In the genomic region with DNA sequence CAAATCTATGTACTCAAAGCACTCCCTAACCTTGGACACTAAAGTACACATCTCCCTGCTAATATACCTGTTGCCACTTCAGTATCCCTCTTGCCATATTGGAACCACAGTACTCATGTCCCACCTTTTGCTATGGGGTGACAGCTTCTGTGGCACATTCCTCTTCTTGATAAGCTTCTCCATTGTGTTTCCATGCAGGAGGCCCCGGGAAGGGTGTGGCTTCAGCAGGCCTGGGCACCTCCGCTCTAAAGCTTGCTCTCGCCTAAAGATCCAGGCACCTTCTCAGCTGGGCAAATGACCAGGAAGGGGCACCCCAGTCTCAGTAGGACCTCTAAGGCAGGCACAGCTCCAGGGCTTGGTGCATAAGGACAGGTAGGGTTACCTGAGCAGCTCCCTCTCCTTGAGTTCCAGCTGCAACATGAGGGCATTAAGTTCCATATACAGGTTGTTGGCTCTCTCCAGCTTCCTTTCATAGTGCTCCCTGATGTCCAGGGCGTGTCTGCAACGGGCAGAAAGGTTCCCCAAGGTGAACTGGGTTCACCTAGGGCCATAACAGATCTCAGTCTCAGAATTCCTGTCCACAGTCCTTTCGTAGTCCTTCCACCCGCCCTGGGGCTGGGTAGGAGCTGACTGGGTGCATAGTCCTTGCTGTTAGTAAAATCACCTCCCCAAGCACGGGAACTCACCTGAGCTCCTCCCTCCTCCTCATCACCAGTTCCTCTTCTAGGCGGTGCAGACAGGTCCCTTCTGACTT, we compare ENCODE assay signal across 13 cellular contexts. TPM values are rescaled to one million over a fixed set of nuclear protein-coding genes. Genes with fewer than 3 reads are reported as not detected.
DNase-seq lines count a peak whose midpoint lies in the region; ATAC-seq, FAIRE-seq and TF ChIP-seq lines count a peak whose summit lies in the region.
"Had no signal": no experiment of that assay in that cellular context is flagged by ENCODE, and none has a peak within 500 bp of the region (broad histone marks: within the 10 kb centered on the region; RNA-seq: fewer than 3 reads in every experiment).

No MANE protein-coding gene starts in this region.

- no TSS peak for BruUV-seq in GM12878 (replicated peaks; lab: Mats Ljungman, UMichigan)

- H4K91ac ChIP-seq in H9 (ENCODE audit: insufficient read length, low read depth, low read length): no peak overlapping the region

- H2AK5ac ChIP-seq in H9 (ENCODE audit: insufficient read length, low read length): no peak overlapping the region

- CTCF ChIA-PET in CD4-positive, alpha-beta memory T cell (lab: Charles Lee; ENCODE audit: partially characterized antibody): interaction anchor here (1.0 to 1.6 kb wide), 2 partner anchors 18 to 138 kb away, joined by 3 to 4 read pairs; a partner anchor contains a TSS
- CTCF ChIA-PET in GM12878 (lab: Yijun Ruan, JAX): interaction anchor here (3.5 kb wide), 1 partner anchor 25 kb away, joined by 13 read pairs; no protein-coding TSS in a partner anchor

- H3K9me3 Mint-ChIP-seq in CD4-positive, alpha-beta memory T cell: no peaks in the 10 kb centered on the region
- no peaks in the 10 kb centered on the region for H3K9me3 Mint-ChIP-seq in H9
- no peaks in the 10 kb centered on the region for H3K9me3 Mint-ChIP-seq in T-helper 2 cell treated with Interferon-gamma antibody and Interleukin-4, amounts not matched to agents 5 μg/mL and 100 μg/mL, for 36 hours

- H2BK120ac ChIP-seq in H9 (ENCODE audit: low read depth, low read length, poor library complexity, severe bottlenecking): no peak overlapping the region

- no peak; the same call in 1 of the 2 replicates for TF ChIP-seq POLR2A in GM12878 (IDR thresholded peaks at IDR 0.05; ENCODE audit: low read depth, low read length)

- H3K27ac Mint-ChIP-seq in CD4-positive, alpha-beta memory T cell: peak overlapping the region in 6 of 7 donors; percentile 13 to 70 (median 54)
- peak overlapping the region; percentile 24 to 82 (median 49); a peak in 6 of 7 replicates for H3K27ac Mint-ChIP-seq in H9
- no peak overlapping the region for H3K27ac Mint-ChIP-seq in T-helper 2 cell treated with Interferon-gamma antibody and Interleukin-4, amounts not matched to agents 5 μg/mL and 100 μg/mL, for 36 hours

- no peak overlapping the region for H3K14ac ChIP-seq in H9 (ENCODE audit: insufficient read depth, low read length)

- H3K4me2 ChIP-seq in H9 (ENCODE audit: insufficient read depth, insufficient read length, low read length) (no peak overlapping the region), GM12878 (ENCODE audit: control insufficient read depth, insufficient read depth) (no peak overlapping the region)
- H3K4me2 ChIP-seq: smooth muscle cell had no signal

- H4K20me1 ChIP-seq in H9 (ENCODE audit: control insufficient read depth, insufficient read depth, insufficient read length) (no peaks in the 10 kb centered on the region), GM12878 (ENCODE audit: control insufficient read depth, insufficient read depth) (no peaks in the 10 kb centered on the region)

- no peak for TF ChIP-seq EP300 in GM12878 (IDR thresholded peaks at IDR 0.05; ENCODE audit: borderline replicate concordance in 1 of 2, control insufficient read depth in 1 of 2, low read depth in 2 of 2, low read length in 2 of 2)

- H3K27me3 ChIP-seq in CD4-positive, alpha-beta memory T cell (ENCODE audit: insufficient read depth, low read length): no peaks in the 10 kb centered on the region
- H3K27me3 ChIP-seq in H9 (ENCODE audit: insufficient read depth, low read length): no peaks in the 10 kb centered on the region
- no peaks in the 10 kb centered on the region for H3K27me3 ChIP-seq in GM12878 (replicated peaks in 1 of 2; ENCODE audit: control insufficient read depth in 2 of 2, insufficient read depth in 2 of 2, low read length in 1 of 2)

- intact Hi-C loops in CD4-positive, alpha-beta memory T cell (cut with micrococcal nuclease): no loop called here
- intact Hi-C loops in GM12878 (cut with micrococcal nuclease; ENCODE audit: unreplicated experiment) (no loop called here), mucosa of descending colon (cut with DNase I, micrococcal nuclease) (no loop called here)

- no peak overlapping the region for H3K23ac ChIP-seq in H9 (ENCODE audit: insufficient read length, low read depth, low read length)

- H4K8ac ChIP-seq in H9 (replicated peaks; ENCODE audit: insufficient read length, low read depth, low read length): no peak overlapping the region

- no peaks in the 10 kb centered on the region for H3K27me3 Mint-ChIP-seq in CD4-positive, alpha-beta memory T cell
- H3K27me3 Mint-ChIP-seq in H9 (ENCODE audit: low read depth): peaks cover 1% of the 10 kb centered on the region; the same call in 1 of the 2 replicates
- H3K27me3 Mint-ChIP-seq in T-helper 2 cell treated with Interferon-gamma antibody and Interleukin-4, amounts not matched to agents 5 μg/mL and 100 μg/mL, for 36 hours (ENCODE audit: low read depth): no peaks in the 10 kb centered on the region

- no peak overlapping the region for H2BK20ac ChIP-seq in H9 (ENCODE audit: low read depth, low read length, poor library complexity, severe bottlenecking)

- no peak overlapping the region for H3K4ac ChIP-seq in H9 (ENCODE audit: low read depth, low read length)

- peaks cover 68% of the 10 kb centered on the region for H3K36me3 ChIP-seq in CD4-positive, alpha-beta memory T cell (ENCODE audit: insufficient read depth, low read length)
- peaks cover 33 to 51% of the 10 kb centered on the region in 2 experiments for H3K36me3 ChIP-seq in GM12878 (ENCODE audit: control insufficient read depth in 2 of 2, insufficient read depth in 2 of 2, low read length in 1 of 2)
- no peaks in the 10 kb centered on the region for H3K36me3 ChIP-seq in mucosa of descending colon (ENCODE audit: low read depth)

- TF ChIP-seq CTCF in H9 (conservative IDR thresholded peaks at IDR 0.05): no peak
- TF ChIP-seq CTCF in GM12878 (IDR thresholded peaks at IDR 0.05 in 2 of 3, conservative IDR thresholded peaks at IDR 0.05 in 1 of 3; ENCODE audit: control insufficient read depth in 2 of 3, extremely low read depth in 1 of 3, insufficient read depth in 1 of 3, low read depth in 3 of 3, low read length in 3 of 3): no peak
- TF ChIP-seq CTCF in mucosa of descending colon (IDR thresholded peaks at IDR 0.05): no peak
- TF ChIP-seq CTCF in GM10266 (IDR thresholded peaks at IDR 0.05; ENCODE audit: control insufficient read depth, insufficient read depth, low read depth, missing control alignments): no peak

- peaks cover 5% of the 10 kb centered on the region for H3K4me1 ChIP-seq in CD4-positive, alpha-beta memory T cell (ENCODE audit: insufficient read depth, low read length)
- H3K4me1 ChIP-seq in H9 (ENCODE audit: insufficient read depth, low read length): no peaks in the 10 kb centered on the region
- no peaks in the 10 kb centered on the region for H3K4me1 ChIP-seq in GM12878 (ENCODE audit: control insufficient read depth, insufficient read depth, low read length)
- H3K4me1 ChIP-seq in mucosa of descending colon (ENCODE audit: low read depth): peaks cover 13% of the 10 kb centered on the region

- in situ Hi-C loops in GM12878 (cut with MboI): no loop called here

- no peaks in the 10 kb centered on the region for H3K23me2 ChIP-seq in H9 (ENCODE audit: insufficient read length, low read depth, low read length, poor library complexity, severe bottlenecking)

- POLR2A ChIA-PET in CD4-positive, alpha-beta memory T cell (lab: Charles Lee; ENCODE audit: partially characterized antibody): interaction anchor here (1.0 to 3.8 kb wide), 5 partner anchors 9 to 21 kb away, joined by 3 to 43 read pairs (median 6); a partner anchor contains a TSS
- POLR2A ChIA-PET in GM12878 (lab: Charles Lee): interaction anchor here (0.7 to 1.3 kb wide), 4 partner anchors 12 to 96 kb away, joined by 3 to 6 read pairs (median 4); no protein-coding TSS in a partner anchor

- ATAC-seq in GM12878 (peak; percentile 4), mucosa of descending colon (peak; percentile 76), GM21367 (IDR thresholded peaks at IDR 0.05; ENCODE audit: unreplicated experiment) (no peak)

- peaks cover 22 to 78% of the 10 kb centered on the region in 2 donors for H3K36me3 Mint-ChIP-seq in CD4-positive, alpha-beta memory T cell
- H3K36me3 Mint-ChIP-seq in H9 (ENCODE audit: insufficient read depth in 1 of 3, low read depth in 3 of 3): peaks cover 40 to 75% (median 74%) of the 10 kb centered on the region in 3 experiments
- H3K36me3 Mint-ChIP-seq in T-helper 2 cell treated with Interferon-gamma antibody and Interleukin-4, amounts not matched to agents 5 μg/mL and 100 μg/mL, for 36 hours (ENCODE audit: low read depth): peaks cover 56% of the 10 kb centered on the region

- no peaks in the 10 kb centered on the region for H3K9me3 ChIP-seq in CD4-positive, alpha-beta memory T cell (ENCODE audit: control insufficient read depth in 1 of 2, low read length in 2 of 2)
- H3K9me3 ChIP-seq in H9 (ENCODE audit: control insufficient read depth, low read depth, low read length): no peaks in the 10 kb centered on the region
- no peaks in the 10 kb centered on the region for H3K9me3 ChIP-seq in GM12878 (replicated peaks; ENCODE audit: control insufficient read depth, insufficient read depth, low read length)
- no peaks in the 10 kb centered on the region for H3K9me3 ChIP-seq in mucosa of descending colon

- no peak overlapping the region for H2BK15ac ChIP-seq in H9 (ENCODE audit: low read depth, low read length)

- no peak overlapping the region for H3K18ac ChIP-seq in H9 (ENCODE audit: insufficient read length, low read depth, low read length)

- H3K4me3 Mint-ChIP-seq in CD4-positive, alpha-beta memory T cell: peak overlapping the region in 2 of 8 donors; percentile 3 to 22
- H3K4me3 Mint-ChIP-seq in H9: no peak overlapping the region
- no peak overlapping the region for H3K4me3 Mint-ChIP-seq in T-helper 2 cell treated with Interferon-gamma antibody and Interleukin-4, amounts not matched to agents 5 μg/mL and 100 μg/mL, for 36 hours

- no peaks in the 10 kb centered on the region for H3K79me1 ChIP-seq in H9 (ENCODE audit: insufficient read depth, low read depth, low read length, poor library complexity, severe bottlenecking)

- no peaks in the 10 kb centered on the region for H3K79me2 ChIP-seq in H9 (ENCODE audit: insufficient read depth, low read length)
- H3K79me2 ChIP-seq in GM12878 (ENCODE audit: control insufficient read depth, insufficient read depth, low read length): no peaks in the 10 kb centered on the region

- H3K27ac ChIP-seq in CD4-positive, alpha-beta memory T cell (ENCODE audit: low read depth, low read length): no peak overlapping the region
- H3K27ac ChIP-seq in H9 (ENCODE audit: insufficient read length, low read depth, low read length): no peak overlapping the region
- no peak overlapping the region for H3K27ac ChIP-seq in GM12878 (ENCODE audit: control insufficient read depth, insufficient read depth)

- no peak overlapping the region for H3T11ph ChIP-seq in H9 (ENCODE audit: low read length)

- H2AFZ ChIP-seq in H9 (ENCODE audit: low read length): no peak overlapping the region
- H2AFZ ChIP-seq in GM12878 (ENCODE audit: control insufficient read depth, low read depth, low read length): no peak overlapping the region

- SMC1A ChIA-PET in GM12878 (lab: Charles Lee; ENCODE audit: uncharacterized antibody, unreplicated experiment): interaction anchor here (1.0 to 2.3 kb wide), 2 partner anchors 10 to 26 kb away, joined by 3 to 6 read pairs; no protein-coding TSS in a partner anchor

- no peak overlapping the region for H3K56ac ChIP-seq in H9 (ENCODE audit: insufficient read length, low read depth, low read length)

- peaks cover 2 to 15% (median 6%) of the 10 kb centered on the region in 4 donors for H3K4me1 Mint-ChIP-seq in CD4-positive, alpha-beta memory T cell
- H3K4me1 Mint-ChIP-seq in H9: peaks cover 18 to 31% of the 10 kb centered on the region in 2 experiments
- no peaks in the 10 kb centered on the region for H3K4me1 Mint-ChIP-seq in T-helper 2 cell treated with Interferon-gamma antibody and Interleukin-4, amounts not matched to agents 5 μg/mL and 100 μg/mL, for 36 hours (ENCODE audit: low read depth)

- DNase-seq in CD4-positive, alpha-beta memory T cell: no peak
- no peak for DNase-seq in H9
- no peak for DNase-seq in GM12878 (ENCODE audit: low read depth, low spot score)
- DNase-seq in mucosa of descending colon: peak in 2 of 3 donors; percentile 55 to 61
- no peak for DNase-seq in NCI-H2196 (lab: John Stamatoyannopoulos, UW; ENCODE audit: unreplicated experiment)
- no peak for DNase-seq in GM10266 (ENCODE audit: extremely low spot score)
- no peak for DNase-seq in T-helper 2 cell treated with Interferon-gamma antibody and Interleukin-4, amounts not matched to agents 5 μg/mL and 100 μg/mL, for 36 hours (ENCODE audit: low spot score)
- DNase-seq: effector CD4-positive, alpha-beta T cell had no signal

- no peak overlapping the region for H3K4me3 ChIP-seq in CD4-positive, alpha-beta memory T cell (ENCODE audit: low read length in 2 of 2)
- H3K4me3 ChIP-seq in GM12878 (no peak overlapping the region), mucosa of descending colon (no peak overlapping the region)
- H3K4me3 ChIP-seq: smooth muscle cell had no signal

- H2BK5ac ChIP-seq in H9 (ENCODE audit: insufficient read length, low read length): no peak overlapping the region

- FAIRE-seq in GM12878 (lab: Jason Lieb, UNC): no peak

- TF ChIP-seq RAD21 in GM12878 (IDR thresholded peaks at IDR 0.05; ENCODE audit: insufficient read depth, low read depth, low read length): no peak

- WGBS in H9 (ENCODE audit: extremely low coverage, insufficient read length, low lambda C conversion rate): no CpG with 5 or more reads among the region's 9 CpGs
- WGBS in GM12878 (ENCODE audit: insufficient coverage, insufficient replicate concordance, low lambda C conversion rate, missing lambda C conversion rate): 62% methylated on average over 9 of the region's 9 CpGs

- no peak overlapping the region for H2BK12ac ChIP-seq in H9 (ENCODE audit: insufficient read length, low read depth, low read length)

- no peak overlapping the region for H3K9ac ChIP-seq in H9 (ENCODE audit: extremely low read depth, insufficient read length, low read length)
- no peak overlapping the region for H3K9ac ChIP-seq in GM12878 (ENCODE audit: control insufficient read depth, insufficient read depth, low read length)

- H4K5ac ChIP-seq in H9 (ENCODE audit: insufficient read length, low read depth, low read length): no peak overlapping the region

- RAD21 ChIA-PET in GM12878 (lab: Charles Lee; ENCODE audit: unreplicated experiment): no interaction called here

RNA-seq across cellular contexts. Expression of a gene that starts 15.9 kb away (rescaled TPM):
- total RNA-seq in CD4-positive, alpha-beta memory T cell: 10 to 100 TPM; 25.0 to 28.2 TPM
- polyA plus RNA-seq in CD4-positive, alpha-beta memory T cell: 1 to 10 TPM; 3.1 to 8.5 TPM
- total RNA-seq in H9 (2021): 22.3 and 26.6 TPM in 2 replicates
- 22.1 and 24.5 TPM in 2 replicates for total RNA-seq in GM12878 (2013; cell fraction: nucleolus; rRNA removed)
- total RNA-seq in GM12878 (2014; rRNA removed): 8.5 and 10.1 TPM in 2 replicates
- total RNA-seq in GM12878 (2014; rRNA removed; fragmentation: Illumina TruSeq; extraction: Trizol): 4.8 and 5.2 TPM in 2 replicates
- 9.4 and 10.4 TPM in 2 replicates for total RNA-seq in GM12878 (2021)
- polyA plus RNA-seq in GM12878 (2011; ENCODE audit: low read depth): 9.5 TPM
- polyA plus RNA-seq in GM12878 (2011; rRNA removed): 8.7 and 14.9 TPM in 2 replicates
- 14.6 and 17.1 TPM in 2 replicates for polyA plus RNA-seq in GM12878 (2011; cell fraction: cytosol; rRNA removed)
- 154 and 166 TPM in 2 replicates for polyA plus RNA-seq in GM12878 (2011; cell fraction: nucleus; rRNA removed)
- 10.0 TPM in 2 replicates for polyA plus RNA-seq in GM12878 (2012)
- polyA plus RNA-seq in GM12878 (2014; fragmentation: Illumina TruSeq; extraction: Trizol): 6.1 and 9.4 TPM in 2 replicates
- 1 to 10 TPM in 1 of 2 experiments, under 1 TPM in 1; 0.45 to 1.2 TPM for polyA plus RNA-seq in GM12878 (2014; fragmentation: Nextera tagmentation; extraction: Ambion mirVana)
- polyA plus RNA-seq in GM12878 (2014; rRNA removed): 13.6 and 14.1 TPM in 2 replicates
- 1 to 10 TPM; 4.2 to 4.6 TPM for polyA plus RNA-seq in GM12878 (2016; fragmentation: Nextera tagmentation; extraction: Ambion mirVana)
- polyA minus RNA-seq in GM12878 (2011; rRNA and poly(A)+ RNA removed): 10.8 and 12.7 TPM in 2 replicates
- polyA minus RNA-seq in GM12878 (2011; cell fraction: cytosol; rRNA and poly(A)+ RNA removed): 4.1 and 4.7 TPM in 2 replicates
- 16.7 and 21.1 TPM in 2 replicates for polyA minus RNA-seq in GM12878 (2011; cell fraction: nucleus; rRNA and poly(A)+ RNA removed)
- total RNA-seq in mucosa of descending colon: 10 to 100 TPM in 1 of 3 donors, 1 to 10 TPM in 2; 3.2 to 18.8 (median 8.9) TPM

RNA-seq across cellular contexts. Expression of a gene that starts 17.7 kb away (rescaled TPM):
- total RNA-seq in CD4-positive, alpha-beta memory T cell: 10 to 100 TPM; 26.9 to 37.0 TPM
- polyA plus RNA-seq in CD4-positive, alpha-beta memory T cell: 10 to 100 TPM; 24.5 to 33.1 TPM
- total RNA-seq in H9 (2021) (79.2 and 80.1 TPM in 2 replicates), GM12878 (2014; rRNA removed) (46.1 and 47.1 TPM in 2 replicates), GM12878 (2014; rRNA removed; fragmentation: Illumina TruSeq; extraction: Trizol) (21.4 and 26.1 TPM in 2 replicates), GM12878 (2021) (42.4 and 43.2 TPM in 2 replicates), mucosa of descending colon (10 to 100 TPM; 22.9 to 26.8 (median 25.1) TPM)
- 36.0 and 51.7 TPM in 2 replicates for total RNA-seq in GM12878 (2013; cell fraction: nucleolus; rRNA removed)
- polyA plus RNA-seq in GM12878 (2011; ENCODE audit: low read depth): 11.6 TPM
- polyA plus RNA-seq in GM12878 (2011; rRNA removed) (18.3 and 30.4 TPM in 2 replicates), GM12878 (2014; fragmentation: Illumina TruSeq; extraction: Trizol) (13.6 and 22.1 TPM in 2 replicates), GM12878 (2014; fragmentation: Nextera tagmentation; extraction: Ambion mirVana) (1 to 10 TPM; 5.5 to 9.4 TPM), GM12878 (2014; rRNA removed) (44.2 and 54.0 TPM in 2 replicates), GM12878 (2016; fragmentation: Nextera tagmentation; extraction: Ambion mirVana) (10 to 100 TPM; 58.7 to 60.1 TPM)
- polyA plus RNA-seq in GM12878 (2011; cell fraction: cytosol; rRNA removed): 48.7 and 74.4 TPM in 2 replicates
- polyA plus RNA-seq in GM12878 (2011; cell fraction: nucleus; rRNA removed): 192 and 199 TPM in 2 replicates
- polyA plus RNA-seq in GM12878 (2012): 25.1 and 25.9 TPM in 2 replicates
- polyA minus RNA-seq in GM12878 (2011; rRNA and poly(A)+ RNA removed): 17.8 and 36.9 TPM in 2 replicates
- polyA minus RNA-seq in GM12878 (2011; cell fraction: cytosol; rRNA and poly(A)+ RNA removed): 8.8 and 11.2 TPM in 2 replicates
- polyA minus RNA-seq in GM12878 (2011; cell fraction: nucleus; rRNA and poly(A)+ RNA removed): 35.8 and 54.1 TPM in 2 replicates

RNA-seq across cellular contexts. Expression of a gene that starts 23.9 kb away (rescaled TPM):
- not detected for total RNA-seq in CD4-positive, alpha-beta memory T cell
- not detected for polyA plus RNA-seq in CD4-positive, alpha-beta memory T cell
- not detected in 2 replicates for total RNA-seq in H9 (2021)
- not detected in 2 replicates for total RNA-seq in GM12878 (2013; cell fraction: nucleolus; rRNA removed)
- 0.23 TPM in 1 of 2 replicates, not detected in the other for total RNA-seq in GM12878 (2014; rRNA removed)
- total RNA-seq in GM12878 (2014; rRNA removed; fragmentation: Illumina TruSeq; extraction: Trizol): not detected in 2 replicates
- not detected in 2 replicates for total RNA-seq in GM12878 (2021)
- polyA plus RNA-seq in GM12878 (2011; ENCODE audit: low read depth): not detected
- polyA plus RNA-seq in GM12878 (2011; rRNA removed): not detected in 2 replicates
- polyA plus RNA-seq in GM12878 (2011; cell fraction: cytosol; rRNA removed): 0.15 TPM in 1 of 2 replicates, not detected in the other
- not detected in 2 replicates for polyA plus RNA-seq in GM12878 (2011; cell fraction: nucleus; rRNA removed)
- polyA plus RNA-seq in GM12878 (2012): not detected in 2 replicates
- polyA plus RNA-seq in GM12878 (2014; fragmentation: Illumina TruSeq; extraction: Trizol): not detected in 2 replicates
- polyA plus RNA-seq in GM12878 (2014; fragmentation: Nextera tagmentation; extraction: Ambion mirVana): under 1 TPM; 0.21 to 0.69 TPM
- polyA plus RNA-seq in GM12878 (2014; rRNA removed): 0.22 TPM in 1 of 2 replicates, not detected in the other
- not detected for polyA plus RNA-seq in GM12878 (2016; fragmentation: Nextera tagmentation; extraction: Ambion mirVana)
- not detected in 2 replicates for polyA minus RNA-seq in GM12878 (2011; rRNA and poly(A)+ RNA removed)
- not detected in 2 replicates for polyA minus RNA-seq in GM12878 (2011; cell fraction: cytosol; rRNA and poly(A)+ RNA removed)
- not detected in 2 replicates for polyA minus RNA-seq in GM12878 (2011; cell fraction: nucleus; rRNA and poly(A)+ RNA removed)
- not detected for total RNA-seq in mucosa of descending colon
- total RNA-seq: Daoy, kidney epithelial cell, MCF 10A, smooth muscle cell had no signal

RNA-seq across cellular contexts. Expression of a gene that starts 31.5 kb away (rescaled TPM):
- total RNA-seq in CD4-positive, alpha-beta memory T cell: 100 to 1,000 TPM; 848 to 858 TPM
- 100 to 1,000 TPM in 1 of 2 donors, 10 to 100 TPM in 1; 88.0 to 118 TPM for polyA plus RNA-seq in CD4-positive, alpha-beta memory T cell
- total RNA-seq in H9 (2021): 1,184 and 1,207 TPM in 2 replicates
- total RNA-seq in GM12878 (2013; cell fraction: nucleolus; rRNA removed): 454 and 500 TPM in 2 replicates
- 155 and 164 TPM in 2 replicates for total RNA-seq in GM12878 (2014; rRNA removed)
- 162 and 177 TPM in 2 replicates for total RNA-seq in GM12878 (2014; rRNA removed; fragmentation: Illumina TruSeq; extraction: Trizol)
- 803 and 817 TPM in 2 replicates for total RNA-seq in GM12878 (2021)
- 722 TPM for polyA plus RNA-seq in GM12878 (2011; ENCODE audit: low read depth)
- 276 and 336 TPM in 2 replicates for polyA plus RNA-seq in GM12878 (2011; rRNA removed)
- 364 and 463 TPM in 2 replicates for polyA plus RNA-seq in GM12878 (2011; cell fraction: cytosol; rRNA removed)
- polyA plus RNA-seq in GM12878 (2011; cell fraction: nucleus; rRNA removed): 570 and 649 TPM in 2 replicates
- 822 and 853 TPM in 2 replicates for polyA plus RNA-seq in GM12878 (2012)
- 629 and 689 TPM in 2 replicates for polyA plus RNA-seq in GM12878 (2014; fragmentation: Illumina TruSeq; extraction: Trizol)
- polyA plus RNA-seq in GM12878 (2014; fragmentation: Nextera tagmentation; extraction: Ambion mirVana): 100 to 1,000 TPM; 318 to 348 TPM
- polyA plus RNA-seq in GM12878 (2014; rRNA removed): 337 and 342 TPM in 2 replicates
- 100 to 1,000 TPM; 109 to 127 TPM for polyA plus RNA-seq in GM12878 (2016; fragmentation: Nextera tagmentation; extraction: Ambion mirVana)
- polyA minus RNA-seq in GM12878 (2011; rRNA and poly(A)+ RNA removed): 693 and 777 TPM in 2 replicates
- 382 and 437 TPM in 2 replicates for polyA minus RNA-seq in GM12878 (2011; cell fraction: cytosol; rRNA and poly(A)+ RNA removed)
- polyA minus RNA-seq in GM12878 (2011; cell fraction: nucleus; rRNA and poly(A)+ RNA removed): 188 and 293 TPM in 2 replicates
- 100 to 1,000 TPM; 584 to 701 (median 615) TPM for total RNA-seq in mucosa of descending colon

RNA-seq across cellular contexts. Expression of a gene that starts 41.9 kb away (rescaled TPM):
- 100 to 1,000 TPM; 242 to 247 TPM for total RNA-seq in CD4-positive, alpha-beta memory T cell
- polyA plus RNA-seq in CD4-positive, alpha-beta memory T cell: 100 to 1,000 TPM; 545 to 843 TPM
- total RNA-seq in H9 (2021) (144 and 147 TPM in 2 replicates), GM12878 (2014; rRNA removed) (94.2 and 112 TPM in 2 replicates), GM12878 (2014; rRNA removed; fragmentation: Illumina TruSeq; extraction: Trizol) (126 and 133 TPM in 2 replicates), GM12878 (2021) (214 and 224 TPM in 2 replicates), mucosa of descending colon (100 to 1,000 TPM; 283 to 581 (median 528) TPM)
- 82.6 and 90.1 TPM in 2 replicates for total RNA-seq in GM12878 (2013; cell fraction: nucleolus; rRNA removed)
- polyA plus RNA-seq in GM12878 (2011; ENCODE audit: low read depth): 232 TPM
- polyA plus RNA-seq in GM12878 (2011; rRNA removed) (111 and 116 TPM in 2 replicates), GM12878 (2014; fragmentation: Illumina TruSeq; extraction: Trizol) (271 and 372 TPM in 2 replicates), GM12878 (2014; fragmentation: Nextera tagmentation; extraction: Ambion mirVana) (100 to 1,000 TPM; 339 to 381 TPM), GM12878 (2014; rRNA removed) (195 TPM in 2 replicates), GM12878 (2016; fragmentation: Nextera tagmentation; extraction: Ambion mirVana) (100 to 1,000 TPM; 451 to 462 TPM)
- polyA plus RNA-seq in GM12878 (2011; cell fraction: cytosol; rRNA removed): 130 and 141 TPM in 2 replicates
- 50.3 and 51.6 TPM in 2 replicates for polyA plus RNA-seq in GM12878 (2011; cell fraction: nucleus; rRNA removed)
- polyA plus RNA-seq in GM12878 (2012): 263 and 277 TPM in 2 replicates
- polyA minus RNA-seq in GM12878 (2011; rRNA and poly(A)+ RNA removed): 98.5 and 129 TPM in 2 replicates
- polyA minus RNA-seq in GM12878 (2011; cell fraction: cytosol; rRNA and poly(A)+ RNA removed): 41.8 and 44.8 TPM in 2 replicates
- 22.7 and 45.4 TPM in 2 replicates for polyA minus RNA-seq in GM12878 (2011; cell fraction: nucleus; rRNA and poly(A)+ RNA removed)

Comparison
In these comparisons a context has a peak if more than half of its experiments do, and no peak if none do; other contexts are left out.
1. DNase-seq: peak in mucosa of descending colon (2 of 3); none in CD4-positive, alpha-beta memory T cell (0 of 5), H9 (single experiment), GM12878 (single experiment), NCI-H2196 (single experiment), GM10266 (single experiment) and T-helper 2 cell treated with Interferon-gamma antibody and Interleukin-4, amounts not matched to agents 5 μg/mL and 100 μg/mL, for 36 hours (single experiment).